ENCODE assay signal across 20 cellular contexts in genomic region chr3:25687742-25688141, GRCh38.
"Had no signal": no experiment of that assay in that cellular context is flagged by ENCODE, and none has a peak within 500 bp of the region (broad histone marks: within the 10 kb centered on the region; RNA-seq: fewer than 3 reads in every experiment).

No MANE protein-coding gene starts in this region.

- H3K4me3 ChIP-seq: colonic mucosa, esophagus muscularis mucosa, gastroesophageal sphincter, heart left ventricle, hepatocyte, left lung, lower lobe of right lung had no signal

- H3K27ac Mint-ChIP-seq: dendritic cell treated with granulocyte-macrophage colony-stimulating factor and Interleukin-4, amounts not matched to agents 40 ng/mL and 50 ng/mL, for 4 days; effector memory CD8-positive, alpha-beta T cell; endodermal cell; mesothelial cell of epicardium had no signal

- H3K79me2 ChIP-seq: hepatocyte had no signal

- H3K27me3 ChIP-seq: colonic mucosa, heart left ventricle, hepatocyte, left lung had no signal

- H2AFZ ChIP-seq: hepatocyte had no signal

- H3K4me3 Mint-ChIP-seq: dendritic cell treated with granulocyte-macrophage colony-stimulating factor and Interleukin-4, amounts not matched to agents 40 ng/mL and 50 ng/mL, for 4 days; effector memory CD8-positive, alpha-beta T cell; endodermal cell; immature natural killer cell; mesothelial cell of epicardium had no signal

- H3K4me1 ChIP-seq: colonic mucosa, esophagus muscularis mucosa, foreskin keratinocyte, gastroesophageal sphincter, heart left ventricle, left lung, lower lobe of right lung had no signal

- H3K9me3 ChIP-seq: colonic mucosa, esophagus muscularis mucosa, gastroesophageal sphincter, heart left ventricle, left lung, lower lobe of right lung had no signal

- H3K4me2 ChIP-seq: hepatocyte had no signal

- H3K4me1 Mint-ChIP-seq: immature natural killer cell had no signal

- H3K9me3 Mint-ChIP-seq: dendritic cell treated with granulocyte-macrophage colony-stimulating factor and Interleukin-4, amounts not matched to agents 40 ng/mL and 50 ng/mL, for 4 days; effector memory CD8-positive, alpha-beta T cell; endodermal cell; immature natural killer cell; mesothelial cell of epicardium had no signal

- H3K36me3 ChIP-seq: colonic mucosa, esophagus muscularis mucosa, gastroesophageal sphincter, heart left ventricle, left lung, lower lobe of right lung had no signal

- H3K27ac ChIP-seq: colonic mucosa, esophagus muscularis mucosa, foreskin keratinocyte, gastroesophageal sphincter, heart left ventricle, hepatocyte, left lung, lower lobe of right lung had no signal

- H3K36me3 Mint-ChIP-seq: mesothelial cell of epicardium had no signal

- ATAC-seq: effector memory CD8-positive, alpha-beta T cell; foreskin keratinocyte; gastroesophageal sphincter; heart left ventricle; left lung; left ventricle myocardium superior; lower lobe of right lung had no signal

- DNase-seq: colonic mucosa; cortex of kidney; effector CD8-positive, alpha-beta T cell; effector memory CD8-positive, alpha-beta T cell; endodermal cell; heart left ventricle; hypothalamus; immature natural killer cell; islet precursor cell; kidney; left lung; left ventricle myocardium superior; lower lobe of right lung; mesenchymal stem cell had no signal
